Comparison of ENCODE assay signal across 8 cellular contexts in genomic region chr13:40613192-40613818, GRCh38. TPM values are rescaled to one million over a fixed set of nuclear protein-coding genes. Genes with fewer than 3 reads are reported as not detected.
DNase-seq lines count a peak whose midpoint lies in the region; ATAC-seq, FAIRE-seq and TF ChIP-seq lines count a peak whose summit lies in the region.

No MANE protein-coding gene starts in this region.

- H3K9me3 Mint-ChIP-seq in activated CD4-positive, alpha-beta T cell treated with anti-CD3 and anti-CD28 coated beads for 36 hours (ENCODE audit: low read depth), result no peaks in the 10 kb centered on the region

- FAIRE-seq in H54 (lab: Jason Lieb, UNC), result no peak

- no peak overlapping the region for H3K4me3 ChIP-seq in esophagus squamous epithelium

- no peaks in the 10 kb centered on the region for H3K9me3 ChIP-seq in esophagus squamous epithelium

- peaks cover 26% of the 10 kb centered on the region for H3K36me3 Mint-ChIP-seq in activated CD4-positive, alpha-beta T cell treated with anti-CD3 and anti-CD28 coated beads for 36 hours (ENCODE audit: low read depth)

- peak; percentile 81 for ATAC-seq in HG03025 (IDR thresholded peaks at IDR 0.05; ENCODE audit: low FRiP score, unreplicated experiment)
- ATAC-seq in activated CD4-positive, alpha-beta T cell treated with anti-CD3 and anti-CD28 coated beads for 36 hours, result peak; percentile 86

- peak overlapping the region; percentile 75 for H3K4me3 Mint-ChIP-seq in activated CD4-positive, alpha-beta T cell treated with anti-CD3 and anti-CD28 coated beads for 36 hours

- peaks cover 12 to 93% (median 56%) of the 10 kb centered on the region in 3 donors for H3K4me1 ChIP-seq in esophagus squamous epithelium

- DNase-seq in activated CD4-positive, alpha-beta T cell treated with anti-CD3 and anti-CD28 coated beads for 36 hours, result peak; percentile 71
- DNase-seq in esophagus squamous epithelium (lab: John Stamatoyannopoulos, UW) (no peak), mesenteric fat pad (ENCODE audit: low spot score) (no peak), H54 (ENCODE audit: insufficient read length, low spot score) (no peak), NCI-H2227 (lab: John Stamatoyannopoulos, UW; ENCODE audit: unreplicated experiment) (no peak)
- DNase-seq in stimulated activated CD4-positive, alpha-beta T cell treated with anti-CD3 and anti-CD28 coated beads, TNF-alpha, amount 100 ng/mL, for 24 hours (ENCODE audit: low read depth in 3 of 3), result peak; percentile 17 to 41 (median 26)

- no peaks in the 10 kb centered on the region for H3K27me3 Mint-ChIP-seq in activated CD4-positive, alpha-beta T cell treated with anti-CD3 and anti-CD28 coated beads for 36 hours

- H3K27ac Mint-ChIP-seq in activated CD4-positive, alpha-beta T cell treated with anti-CD3 and anti-CD28 coated beads for 36 hours, result peak overlapping the region; percentile 99

- intact Hi-C loops in activated CD4-positive, alpha-beta T cell treated with anti-CD3 and anti-CD28 coated beads for 36 hours (cut with DNase I, micrococcal nuclease), result loop anchor here (2.0 to 10.0 kb wide), 5 partner anchors 17 to 361 kb away; partner anchors contain the start of gene MRPS31 (in 1 of the 2)
- intact Hi-C loops in esophagus squamous epithelium (cut with DNase I), result no loop called here

- no peaks in the 10 kb centered on the region for H3K36me3 ChIP-seq in esophagus squamous epithelium

- no peak for TF ChIP-seq CTCF in esophagus squamous epithelium (IDR thresholded peaks at IDR 0.05)

- peak overlapping the region; percentile 4 to 60 (median 54) for H3K27ac ChIP-seq in esophagus squamous epithelium

- POLR2A ChIA-PET in activated CD4-positive, alpha-beta T cell treated with anti-CD3 and anti-CD28 coated beads for 36 hours (lab: Charles Lee), result interaction anchor here (0.6 to 0.9 kb wide), 4 partner anchors 17 to 423 kb away, joined by 3 read pairs; no protein-coding TSS in a partner anchor

- peaks cover 95% of the 10 kb centered on the region for H3K4me1 Mint-ChIP-seq in activated CD4-positive, alpha-beta T cell treated with anti-CD3 and anti-CD28 coated beads for 36 hours

- TF ChIP-seq POLR2A in GM19099 (IDR thresholded peaks at IDR 0.05; ENCODE audit: extremely low read depth, insufficient read length, low read depth) (peak; percentile 49), esophagus squamous epithelium (IDR thresholded peaks at IDR 0.05) (peak in 1 of 4 donors; percentile 46), H54 (IDR thresholded peaks at IDR 0.05; ENCODE audit: low read depth, low read length) (no peak)

- no peaks in the 10 kb centered on the region for H3K27me3 ChIP-seq in esophagus squamous epithelium

- CTCF ChIA-PET in activated CD4-positive, alpha-beta T cell treated with anti-CD3 and anti-CD28 coated beads for 36 hours (lab: Charles Lee), result interaction anchor here (0.5 to 1.9 kb wide), 5 partner anchors 29 to 586 kb away, joined by 3 to 4 read pairs (median 3); no protein-coding TSS in a partner anchor

- WGBS in esophagus squamous epithelium, 2 donors, result 52 to 70% methylated on average over 6 to 7 of the region's 7 CpGs

RNA-seq across cellular contexts. Expression of gene FOXO1, which starts 53.1 kb away (rescaled TPM):
- total RNA-seq in activated CD4-positive, alpha-beta T cell treated with anti-CD3 and anti-CD28 coated beads for 36 hours, result 10 to 100 TPM; 37.5 to 42.5 TPM
- 10 to 100 TPM in 3 of 4 donors, 1 to 10 TPM in 1; 9.1 to 42.3 (median 14.2) TPM for total RNA-seq in esophagus squamous epithelium
- total RNA-seq in mesenteric fat pad, result 120 TPM

Comparison
In these comparisons a context has a peak if more than half of its experiments do, and no peak if none do; other contexts are left out.
1. DNase-seq: peak in activated CD4-positive, alpha-beta T cell treated with anti-CD3 and anti-CD28 coated beads for 36 hours (single experiment) and stimulated activated CD4-positive, alpha-beta T cell treated with anti-CD3 and anti-CD28 coated beads, TNF-alpha, amount 100 ng/mL, for 24 hours (3 of 3); none in esophagus squamous epithelium (single experiment), mesenteric fat pad (single experiment), H54 (single experiment) and NCI-H2227 (single experiment).